26 cellular contexts compared by ENCODE assay signal in the genomic region with DNA sequence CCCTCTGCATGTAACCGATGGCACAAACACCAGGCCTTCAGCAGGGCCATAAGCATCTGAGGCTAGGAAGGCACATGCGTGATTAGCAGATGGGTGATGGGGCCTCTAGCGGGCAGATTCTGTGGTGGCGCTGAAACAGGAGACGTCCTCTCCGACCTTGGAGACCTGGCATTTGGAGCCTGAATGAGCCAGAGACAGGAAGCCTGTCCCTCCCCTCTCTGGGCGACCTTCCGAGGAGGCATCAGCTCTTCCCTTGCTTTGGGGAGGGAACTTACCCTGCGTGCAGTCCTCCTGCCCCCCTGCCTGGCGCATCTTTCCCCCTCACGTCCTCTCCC.
"Had no signal": no experiment of that assay in that cellular context is flagged by ENCODE, and none has a peak within 500 bp of the region (broad histone marks: within the 10 kb centered on the region; RNA-seq: fewer than 3 reads in every experiment).

No MANE protein-coding gene starts in this region.

- H3K4me2 ChIP-seq: neural progenitor cell had no signal

- H3K27me3 ChIP-seq: neural progenitor cell, thyroid gland had no signal

- H3K27ac Mint-ChIP-seq: memory B cell; nephron; neural progenitor cell; stimulated activated effector memory CD8-positive, alpha-beta T cell treated with anti-CD3 and anti-CD28 coated beads, Interleukin-12 subunit alpha, Interleukin-12 subunit beta, amount 100 ng/mL, for 72 hours had no signal

- H3K4me3 Mint-ChIP-seq: memory B cell; nephron; neural progenitor cell; stimulated activated effector memory CD8-positive, alpha-beta T cell treated with anti-CD3 and anti-CD28 coated beads, Interleukin-12 subunit alpha, Interleukin-12 subunit beta, amount 100 ng/mL, for 72 hours had no signal

- H3K9ac ChIP-seq: neural progenitor cell had no signal

- H3K36me3 Mint-ChIP-seq: neural progenitor cell; stimulated activated effector memory CD8-positive, alpha-beta T cell treated with anti-CD3 and anti-CD28 coated beads, Interleukin-12 subunit alpha, Interleukin-12 subunit beta, amount 100 ng/mL, for 72 hours had no signal

- DNase-seq: dorsolateral prefrontal cortex; effector CD8-positive, alpha-beta T cell; foreskin melanocyte; glutamatergic neuron; heart right ventricle; hippocampal formation; left colon; psoas muscle; right cardiac atrium; sigmoid colon; stimulated activated CD4-positive, alpha-beta T cell treated with anti-CD3 and anti-CD28 coated beads, Interleukin-2, amount 100 ng/mL, for 24 hours; stimulated activated CD4-positive, alpha-beta T cell treated with anti-CD3 and anti-CD28 coated beads, Interleukin-4, amount 100 ng/mL, for 24 hours; stimulated activated naive CD4-positive, alpha-beta T cell treated with Interleukin-2 at 50 U/mL for 16 hours; stomach; thyroid gland; trophoblast cell had no signal

- H3K36me3 ChIP-seq: esophagus muscularis mucosa, heart right ventricle, neural progenitor cell, sigmoid colon, stomach, thyroid gland, vagina had no signal

- H3K27ac ChIP-seq: dorsolateral prefrontal cortex, esophagus muscularis mucosa, heart right ventricle, neural progenitor cell, psoas muscle, sigmoid colon, stomach, thyroid gland, vagina had no signal

- ATAC-seq: heart right ventricle; left colon; psoas muscle; right cardiac atrium; stimulated activated effector memory CD8-positive, alpha-beta T cell treated with anti-CD3 and anti-CD28 coated beads, Interleukin-12 subunit alpha, Interleukin-12 subunit beta, amount 100 ng/mL, for 72 hours had no signal

- H3K4me3 ChIP-seq: dorsolateral prefrontal cortex, esophagus muscularis mucosa, heart right ventricle, lung, neural progenitor cell, psoas muscle, sigmoid colon, stomach, thyroid gland, vagina had no signal

- FAIRE-seq: colon, endothelial cell of umbilical vein, islet of Langerhans had no signal

- H3K4me1 Mint-ChIP-seq: memory B cell; neural progenitor cell; stimulated activated effector memory CD8-positive, alpha-beta T cell treated with anti-CD3 and anti-CD28 coated beads, Interleukin-12 subunit alpha, Interleukin-12 subunit beta, amount 100 ng/mL, for 72 hours had no signal

- H3K9me3 Mint-ChIP-seq: nephron; neural progenitor cell; stimulated activated effector memory CD8-positive, alpha-beta T cell treated with anti-CD3 and anti-CD28 coated beads, Interleukin-12 subunit alpha, Interleukin-12 subunit beta, amount 100 ng/mL, for 72 hours had no signal

- H2AFZ ChIP-seq: neural progenitor cell had no signal

- H3K9me3 ChIP-seq: psoas muscle, thyroid gland, vagina had no signal

- H3K4me1 ChIP-seq: esophagus muscularis mucosa, heart right ventricle, sigmoid colon, stomach, thyroid gland, vagina had no signal
